In the genomic region with DNA sequence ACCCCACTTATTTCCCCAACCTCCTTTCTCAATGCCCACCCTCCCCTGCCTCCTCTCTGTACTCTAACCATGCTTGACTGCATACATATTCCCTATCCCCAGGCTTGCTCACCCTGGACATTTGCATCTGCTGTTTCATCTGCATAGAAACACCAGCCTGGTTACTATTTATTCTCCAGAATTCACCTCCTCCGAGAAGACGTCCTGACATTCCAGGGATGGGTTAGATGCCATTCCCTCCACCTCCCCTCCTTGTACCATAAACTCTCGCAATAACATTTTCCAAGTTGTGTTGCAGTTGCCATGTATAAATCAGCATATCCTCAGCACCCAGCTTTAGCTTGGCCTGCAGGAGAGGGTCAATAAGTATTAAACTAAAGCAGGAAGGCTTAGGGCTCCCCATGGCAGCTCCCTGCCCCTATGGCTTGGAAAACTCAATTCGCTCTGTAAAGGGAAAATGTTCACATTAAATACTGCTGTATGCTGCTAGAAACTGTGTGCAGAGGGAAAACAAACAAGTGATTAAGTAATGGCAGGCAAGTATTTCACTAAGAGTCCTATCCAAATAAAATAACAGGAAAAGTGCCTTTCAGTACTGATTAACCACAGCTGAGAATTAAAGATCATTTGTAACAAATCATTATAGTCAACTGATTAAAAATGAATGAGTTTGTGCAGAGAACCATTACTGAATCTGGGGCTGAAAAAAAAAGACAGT, we compare ENCODE assay signal across 16 cellular contexts.
DNase-seq lines count a peak whose midpoint lies in the region; ATAC-seq and TF ChIP-seq lines count a peak whose summit lies in the region.
"Had no signal": no experiment of that assay in that cellular context is flagged by ENCODE, and none has a peak within 500 bp of the region (broad histone marks: within the 10 kb centered on the region; RNA-seq: fewer than 3 reads in every experiment).

No MANE protein-coding gene starts in this region.

- peak overlapping the region; percentile 21 for H3K27ac Mint-ChIP-seq in nephron progenitor cell
- no peak overlapping the region for H3K27ac Mint-ChIP-seq in stimulated activated naive B cell treated with anti-CD40 and anti-IgM and Interleukin-4, amounts not matched to agents 10 μg/mL and 1 μg/mL and 100 μg/mL, for 72 hours

- no peaks in the 10 kb centered on the region for H3K36me3 Mint-ChIP-seq in nephron progenitor cell (ENCODE audit: low read depth)
- H3K36me3 Mint-ChIP-seq in stimulated activated naive B cell treated with anti-CD40 and anti-IgM and Interleukin-4, amounts not matched to agents 10 μg/mL and 1 μg/mL and 100 μg/mL, for 72 hours: no peaks in the 10 kb centered on the region
- H3K36me3 Mint-ChIP-seq: CD14-positive monocyte had no signal

- no peak for TF ChIP-seq CTCF in nephron progenitor cell (IDR thresholded peaks at IDR 0.05)

- H3K27me3 Mint-ChIP-seq in nephron progenitor cell (ENCODE audit: low read depth, poor library complexity): peaks cover 34% of the 10 kb centered on the region
- H3K27me3 Mint-ChIP-seq in stimulated activated naive B cell treated with anti-CD40 and anti-IgM and Interleukin-4, amounts not matched to agents 10 μg/mL and 1 μg/mL and 100 μg/mL, for 72 hours: peaks cover 5 to 19% of the 10 kb centered on the region in 2 donors

- no peaks in the 10 kb centered on the region for H3K9me3 Mint-ChIP-seq in nephron progenitor cell
- no peaks in the 10 kb centered on the region for H3K9me3 Mint-ChIP-seq in stimulated activated naive B cell treated with anti-CD40 and anti-IgM and Interleukin-4, amounts not matched to agents 10 μg/mL and 1 μg/mL and 100 μg/mL, for 72 hours

- no peak overlapping the region for H3K4me3 Mint-ChIP-seq in nephron progenitor cell
- H3K4me3 Mint-ChIP-seq in stimulated activated naive B cell treated with anti-CD40 and anti-IgM and Interleukin-4, amounts not matched to agents 10 μg/mL and 1 μg/mL and 100 μg/mL, for 72 hours: no peak overlapping the region
- H3K4me3 Mint-ChIP-seq: CD14-positive monocyte had no signal

- DNase-seq in DMS153 treated with DMSO at 0.1 percent for 48 hours (lab: John Stamatoyannopoulos, UW; ENCODE audit: unreplicated experiment): peak; percentile 17
- peak; percentile 37 for DNase-seq in NCI-H526 treated with DMSO at 0.1 percent for 48 hours (lab: John Stamatoyannopoulos, UW)
- peak; percentile 81 for DNase-seq in kidney glomerular epithelial cell (lab: John Stamatoyannopoulos, UW)
- DNase-seq in nephron progenitor cell: no peak
- no peak for DNase-seq in HK-2 (ENCODE audit: unreplicated experiment)
- no peak for DNase-seq in stimulated activated naive B cell treated with anti-CD40 and anti-IgM and Interleukin-4, amounts not matched to agents 10 μg/mL and 1 μg/mL and 100 μg/mL, for 72 hours
- DNase-seq in Kasumi-1 (lab: John Stamatoyannopoulos, UW): no peak
- no peak for DNase-seq in NCI-H1694 treated with DMSO at 0.1 percent for 48 hours (lab: John Stamatoyannopoulos, UW)
- DNase-seq: GF-D8, KG1, NCI-H1092 treated with DMSO at 0.1 percent for 48 hours, NCI-H187 treated with DMSO at 0.1 percent for 48 hours, NCI-H2171 treated with DMSO at 0.1 percent for 48 hours, NCI-H510A treated with DMSO at 0.1 percent for 48 hours, PC-3 had no signal

- ATAC-seq in stimulated activated naive B cell treated with anti-CD40 and anti-IgM and Interleukin-4, amounts not matched to agents 10 μg/mL and 1 μg/mL and 100 μg/mL, for 72 hours (replicated peaks): no peak
- ATAC-seq: PC-3 had no signal

- peaks cover 37% of the 10 kb centered on the region for H3K4me1 Mint-ChIP-seq in nephron progenitor cell
- H3K4me1 Mint-ChIP-seq in stimulated activated naive B cell treated with anti-CD40 and anti-IgM and Interleukin-4, amounts not matched to agents 10 μg/mL and 1 μg/mL and 100 μg/mL, for 72 hours: peaks cover 0 to 6% of the 10 kb centered on the region in 2 donors
- H3K4me1 Mint-ChIP-seq: CD14-positive monocyte had no signal

Comparison
In these comparisons a context has a peak if more than half of its experiments do, and no peak if none do; other contexts are left out.
1. DNase-seq: peak in DMS153 treated with DMSO at 0.1 percent for 48 hours (single experiment), NCI-H526 treated with DMSO at 0.1 percent for 48 hours (single experiment) and kidney glomerular epithelial cell (single experiment); none in nephron progenitor cell (single experiment), HK-2 (single experiment), stimulated activated naive B cell treated with anti-CD40 and anti-IgM and Interleukin-4, amounts not matched to agents 10 μg/mL and 1 μg/mL and 100 μg/mL, for 72 hours (single experiment), Kasumi-1 (0 of 2) and NCI-H1694 treated with DMSO at 0.1 percent for 48 hours (single experiment).